Comparison of ENCODE assay signal across 1 cellular context in the genomic region with DNA sequence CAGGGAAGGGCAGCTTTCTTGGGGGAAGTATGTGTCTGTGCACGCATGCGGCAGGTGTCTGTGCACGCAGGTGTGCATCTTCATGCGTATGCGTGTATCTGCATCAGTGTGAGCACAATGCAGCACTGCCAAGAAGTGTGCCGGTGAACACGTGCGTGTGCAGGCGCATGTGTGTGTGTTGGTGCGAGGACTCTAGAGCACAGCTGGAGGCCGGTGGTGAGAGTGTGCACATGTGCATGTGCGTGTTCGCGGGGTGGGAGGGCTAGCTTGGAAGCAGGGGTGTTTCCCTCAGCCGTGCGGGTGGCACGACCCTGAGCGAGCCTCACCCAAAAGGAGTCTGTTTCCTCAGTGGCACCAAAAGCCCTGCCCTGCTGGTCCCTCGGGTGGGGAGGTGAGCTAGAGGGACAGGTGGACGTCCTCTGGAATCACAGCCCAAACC.
TF ChIP-seq lines count a peak whose summit lies in the region.

No MANE protein-coding gene starts in this region.

TF ChIP-seq in HepG2, 621 proteins besides CTCF, POLR2A, EP300 and RAD21 (continues in another document):
- TF ChIP-seq ZNF768 (CRISPR knock-in tag; IDR thresholded peaks at IDR 0.05) (peak; percentile 30; the same call in 1 of the 2 replicates), ZNF256 (CRISPR knock-in tag; conservative IDR thresholded peaks at IDR 0.05) (no peak), SOX5 (CRISPR knock-in tag; IDR thresholded peaks at IDR 0.05; ENCODE audit: borderline replicate concordance) (no peak), FOXO1 (CRISPR knock-in tag; IDR thresholded peaks at IDR 0.05) (no peak), SRF (IDR thresholded peaks at IDR 0.05; ENCODE audit: low read depth, low read length) (no peak), ISX (CRISPR knock-in tag; conservative IDR thresholded peaks at IDR 0.05) (no peak), ZNF318 (CRISPR knock-in tag; IDR thresholded peaks at IDR 0.05) (no peak), NR2C2 (CRISPR knock-in tag; IDR thresholded peaks at IDR 0.05; ENCODE audit: borderline replicate concordance) (no peak), CBX2 (IDR thresholded peaks at IDR 0.05; ENCODE audit: low read depth, low read length) (no peak), CBX2 (CRISPR knock-in tag; IDR thresholded peaks at IDR 0.05; ENCODE audit: low read depth) (no peak), CEBPG (CRISPR knock-in tag; IDR thresholded peaks at IDR 0.05) (no peak), ZNF790 (CRISPR knock-in tag; IDR thresholded peaks at IDR 0.05; ENCODE audit: borderline replicate concordance) (no peak), RELA (CRISPR knock-in tag; IDR thresholded peaks at IDR 0.05) (no peak), POLR2G (IDR thresholded peaks at IDR 0.05; ENCODE audit: low read depth, low read length) (peak; percentile 54; the same call in 1 of the 2 replicates), MNT (IDR thresholded peaks at IDR 0.05) (no peak), MEIS2 (CRISPR knock-in tag; IDR thresholded peaks at IDR 0.05) (no peak), SALL1 (CRISPR knock-in tag; IDR thresholded peaks at IDR 0.05) (peak; percentile 10; the same call in 1 of the 2 replicates), ZNF12 (CRISPR knock-in tag; IDR thresholded peaks at IDR 0.05) (no peak), HNRNPH1 (optimal IDR thresholded peaks at IDR 0.05; ENCODE audit: low read depth, low read length) (no peak), KLF9 (CRISPR knock-in tag; IDR thresholded peaks at IDR 0.05; ENCODE audit: low read depth) (no peak), ZNF264 (CRISPR knock-in tag; IDR thresholded peaks at IDR 0.05) (no peak), MEIS1 (CRISPR knock-in tag; IDR thresholded peaks at IDR 0.05; ENCODE audit: borderline replicate concordance) (no peak), THAP7 (CRISPR knock-in tag; IDR thresholded peaks at IDR 0.05) (peak; percentile 43; the same call in 1 of the 2 replicates)
- TF ChIP-seq, protein P1, sequence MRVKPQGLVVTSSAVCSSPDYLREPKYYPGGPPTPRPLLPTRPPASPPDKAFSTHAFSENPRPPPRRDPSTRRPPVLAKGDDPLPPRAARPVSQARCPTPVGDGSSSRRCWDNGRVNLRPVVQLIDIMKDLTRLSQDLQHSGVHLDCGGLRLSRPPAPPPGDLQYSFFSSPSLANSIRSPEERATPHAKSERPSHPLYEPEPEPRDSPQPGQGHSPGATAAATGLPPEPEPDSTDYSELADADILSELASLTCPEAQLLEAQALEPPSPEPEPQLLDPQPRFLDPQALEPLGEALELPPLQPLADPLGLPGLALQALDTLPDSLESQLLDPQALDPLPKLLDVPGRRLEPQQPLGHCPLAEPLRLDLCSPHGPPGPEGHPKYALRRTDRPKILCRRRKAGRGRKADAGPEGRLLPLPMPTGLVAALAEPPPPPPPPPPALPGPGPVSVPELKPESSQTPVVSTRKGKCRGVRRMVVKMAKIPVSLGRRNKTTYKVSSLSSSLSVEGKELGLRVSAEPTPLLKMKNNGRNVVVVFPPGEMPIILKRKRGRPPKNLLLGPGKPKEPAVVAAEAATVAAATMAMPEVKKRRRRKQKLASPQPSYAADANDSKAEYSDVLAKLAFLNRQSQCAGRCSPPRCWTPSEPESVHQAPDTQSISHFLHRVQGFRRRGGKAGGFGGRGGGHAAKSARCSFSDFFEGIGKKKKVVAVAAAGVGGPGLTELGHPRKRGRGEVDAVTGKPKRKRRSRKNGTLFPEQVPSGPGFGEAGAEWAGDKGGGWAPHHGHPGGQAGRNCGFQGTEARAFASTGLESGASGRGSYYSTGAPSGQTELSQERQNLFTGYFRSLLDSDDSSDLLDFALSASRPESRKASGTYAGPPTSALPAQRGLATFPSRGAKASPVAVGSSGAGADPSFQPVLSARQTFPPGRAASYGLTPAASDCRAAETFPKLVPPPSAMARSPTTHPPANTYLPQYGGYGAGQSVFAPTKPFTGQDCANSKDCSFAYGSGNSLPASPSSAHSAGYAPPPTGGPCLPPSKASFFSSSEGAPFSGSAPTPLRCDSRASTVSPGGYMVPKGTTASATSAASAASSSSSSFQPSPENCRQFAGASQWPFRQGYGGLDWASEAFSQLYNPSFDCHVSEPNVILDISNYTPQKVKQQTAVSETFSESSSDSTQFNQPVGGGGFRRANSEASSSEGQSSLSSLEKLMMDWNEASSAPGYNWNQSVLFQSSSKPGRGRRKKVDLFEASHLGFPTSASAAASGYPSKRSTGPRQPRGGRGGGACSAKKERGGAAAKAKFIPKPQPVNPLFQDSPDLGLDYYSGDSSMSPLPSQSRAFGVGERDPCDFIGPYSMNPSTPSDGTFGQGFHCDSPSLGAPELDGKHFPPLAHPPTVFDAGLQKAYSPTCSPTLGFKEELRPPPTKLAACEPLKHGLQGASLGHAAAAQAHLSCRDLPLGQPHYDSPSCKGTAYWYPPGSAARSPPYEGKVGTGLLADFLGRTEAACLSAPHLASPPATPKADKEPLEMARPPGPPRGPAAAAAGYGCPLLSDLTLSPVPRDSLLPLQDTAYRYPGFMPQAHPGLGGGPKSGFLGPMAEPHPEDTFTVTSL (CRISPR knock-in tag; IDR thresholded peaks at IDR 0.05; ENCODE audit: borderline replicate concordance) = no peak
- TF ChIP-seq, protein P2, sequence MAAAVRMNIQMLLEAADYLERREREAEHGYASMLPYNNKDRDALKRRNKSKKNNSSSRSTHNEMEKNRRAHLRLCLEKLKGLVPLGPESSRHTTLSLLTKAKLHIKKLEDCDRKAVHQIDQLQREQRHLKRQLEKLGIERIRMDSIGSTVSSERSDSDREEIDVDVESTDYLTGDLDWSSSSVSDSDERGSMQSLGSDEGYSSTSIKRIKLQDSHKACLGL (CRISPR knock-in tag; IDR thresholded peaks at IDR 0.05) = no peak
- TF ChIP-seq, protein P3, sequence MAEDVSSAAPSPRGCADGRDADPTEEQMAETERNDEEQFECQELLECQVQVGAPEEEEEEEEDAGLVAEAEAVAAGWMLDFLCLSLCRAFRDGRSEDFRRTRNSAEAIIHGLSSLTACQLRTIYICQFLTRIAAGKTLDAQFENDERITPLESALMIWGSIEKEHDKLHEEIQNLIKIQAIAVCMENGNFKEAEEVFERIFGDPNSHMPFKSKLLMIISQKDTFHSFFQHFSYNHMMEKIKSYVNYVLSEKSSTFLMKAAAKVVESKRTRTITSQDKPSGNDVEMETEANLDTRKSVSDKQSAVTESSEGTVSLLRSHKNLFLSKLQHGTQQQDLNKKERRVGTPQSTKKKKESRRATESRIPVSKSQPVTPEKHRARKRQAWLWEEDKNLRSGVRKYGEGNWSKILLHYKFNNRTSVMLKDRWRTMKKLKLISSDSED (CRISPR knock-in tag; IDR thresholded peaks at IDR 0.05) = no peak
- TF ChIP-seq, protein P4, sequence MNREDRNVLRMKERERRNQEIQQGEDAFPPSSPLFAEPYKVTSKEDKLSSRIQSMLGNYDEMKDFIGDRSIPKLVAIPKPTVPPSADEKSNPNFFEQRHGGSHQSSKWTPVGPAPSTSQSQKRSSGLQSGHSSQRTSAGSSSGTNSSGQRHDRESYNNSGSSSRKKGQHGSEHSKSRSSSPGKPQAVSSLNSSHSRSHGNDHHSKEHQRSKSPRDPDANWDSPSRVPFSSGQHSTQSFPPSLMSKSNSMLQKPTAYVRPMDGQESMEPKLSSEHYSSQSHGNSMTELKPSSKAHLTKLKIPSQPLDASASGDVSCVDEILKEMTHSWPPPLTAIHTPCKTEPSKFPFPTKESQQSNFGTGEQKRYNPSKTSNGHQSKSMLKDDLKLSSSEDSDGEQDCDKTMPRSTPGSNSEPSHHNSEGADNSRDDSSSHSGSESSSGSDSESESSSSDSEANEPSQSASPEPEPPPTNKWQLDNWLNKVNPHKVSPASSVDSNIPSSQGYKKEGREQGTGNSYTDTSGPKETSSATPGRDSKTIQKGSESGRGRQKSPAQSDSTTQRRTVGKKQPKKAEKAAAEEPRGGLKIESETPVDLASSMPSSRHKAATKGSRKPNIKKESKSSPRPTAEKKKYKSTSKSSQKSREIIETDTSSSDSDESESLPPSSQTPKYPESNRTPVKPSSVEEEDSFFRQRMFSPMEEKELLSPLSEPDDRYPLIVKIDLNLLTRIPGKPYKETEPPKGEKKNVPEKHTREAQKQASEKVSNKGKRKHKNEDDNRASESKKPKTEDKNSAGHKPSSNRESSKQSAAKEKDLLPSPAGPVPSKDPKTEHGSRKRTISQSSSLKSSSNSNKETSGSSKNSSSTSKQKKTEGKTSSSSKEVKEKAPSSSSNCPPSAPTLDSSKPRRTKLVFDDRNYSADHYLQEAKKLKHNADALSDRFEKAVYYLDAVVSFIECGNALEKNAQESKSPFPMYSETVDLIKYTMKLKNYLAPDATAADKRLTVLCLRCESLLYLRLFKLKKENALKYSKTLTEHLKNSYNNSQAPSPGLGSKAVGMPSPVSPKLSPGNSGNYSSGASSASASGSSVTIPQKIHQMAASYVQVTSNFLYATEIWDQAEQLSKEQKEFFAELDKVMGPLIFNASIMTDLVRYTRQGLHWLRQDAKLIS (CRISPR knock-in tag; IDR thresholded peaks at IDR 0.05) = no peak
- TF ChIP-seq, protein P5, sequence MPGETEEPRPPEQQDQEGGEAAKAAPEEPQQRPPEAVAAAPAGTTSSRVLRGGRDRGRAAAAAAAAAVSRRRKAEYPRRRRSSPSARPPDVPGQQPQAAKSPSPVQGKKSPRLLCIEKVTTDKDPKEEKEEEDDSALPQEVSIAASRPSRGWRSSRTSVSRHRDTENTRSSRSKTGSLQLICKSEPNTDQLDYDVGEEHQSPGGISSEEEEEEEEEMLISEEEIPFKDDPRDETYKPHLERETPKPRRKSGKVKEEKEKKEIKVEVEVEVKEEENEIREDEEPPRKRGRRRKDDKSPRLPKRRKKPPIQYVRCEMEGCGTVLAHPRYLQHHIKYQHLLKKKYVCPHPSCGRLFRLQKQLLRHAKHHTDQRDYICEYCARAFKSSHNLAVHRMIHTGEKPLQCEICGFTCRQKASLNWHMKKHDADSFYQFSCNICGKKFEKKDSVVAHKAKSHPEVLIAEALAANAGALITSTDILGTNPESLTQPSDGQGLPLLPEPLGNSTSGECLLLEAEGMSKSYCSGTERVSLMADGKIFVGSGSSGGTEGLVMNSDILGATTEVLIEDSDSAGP (CRISPR knock-in tag; IDR thresholded peaks at IDR 0.05; ENCODE audit: borderline replicate concordance) = 0 out of 2 replicates have a peak, but pooled peaks have one; percentile 45
